ENCODE assay signal across 31 cellular contexts in genomic region chr12:7146906-7147305, GRCh38. TPM values are rescaled to one million over a fixed set of nuclear protein-coding genes. Genes with fewer than 3 reads are reported as not detected.
"Had no signal": no experiment of that assay in that cellular context is flagged by ENCODE, and none has a peak within 500 bp of the region (broad histone marks: within the 10 kb centered on the region; RNA-seq: fewer than 3 reads in every experiment).

No MANE protein-coding gene starts in this region.

- H3K4me1 ChIP-seq: SJCRH30 had no signal

- H3K4me3 ChIP-seq: K562, SJCRH30, SK-N-MC had no signal

- DNase-seq: activated CD4-positive, alpha-beta T cell treated with anti-CD3 and anti-CD28 coated beads for 36 hours; activated CD4-positive, alpha-beta T cell treated with anti-CD3 and anti-CD28 coated beads, Interleukin-2, amount 10 ng/mL, durations not matched to agents 7 days and 5 days; activated CD4-positive, alpha-beta T cell treated with anti-CD3 and anti-CD28 coated beads, Interleukin-2, amount 50 U/mL, for 48 hours; activated CD8-positive, alpha-beta T cell treated with anti-CD3 and anti-CD28 coated beads, Interleukin-2, amount 10 ng/mL, durations not matched to agents 7 days and 5 days; activated effector memory CD4-positive, alpha-beta T cell treated with Interleukin-2 at 50 U/mL for 16 hours; activated naive CD4-positive, alpha-beta T cell treated with anti-CD3 and anti-CD28 coated beads, Interleukin-2, amount 10 ng/mL, durations not matched to agents 7 days and 5 days; activated naive CD8-positive, alpha-beta T cell treated with anti-CD3 and anti-CD28 coated beads, Interleukin-2, amount 50 U/mL, for 24 hours; activated T-cell treated with anti-CD3 and anti-CD28 coated beads, Interleukin-2, amount 50 U/mL, for 48 hours; anterior cingulate cortex; caudate nucleus; NCI-H1092 treated with DMSO at 0.1 percent for 48 hours; NCI-H1417 treated with DMSO at 0.1 percent for 48 hours; NCI-H187 treated with DMSO at 0.1 percent for 48 hours; NCI-H2081 treated with DMSO at 0.1 percent for 48 hours; NCI-H226; NCI-H524 treated with DMSO at 0.1 percent for 48 hours; SHP77; SJCRH30 had no signal

- H3K4me1 Mint-ChIP-seq: activated CD4-positive, alpha-beta T cell treated with anti-CD3 and anti-CD28 coated beads for 36 hours; activated naive CD8-positive, alpha-beta T cell treated with anti-CD3 and anti-CD28 coated beads, Interleukin-2, amount 50 U/mL, for 24 hours; brain had no signal

- FAIRE-seq: bronchial epithelial cell, K562, TTC549 had no signal

- H3K9me3 ChIP-seq: SJCRH30 had no signal

- H3K27me3 Mint-ChIP-seq: activated CD4-positive, alpha-beta T cell treated with anti-CD3 and anti-CD28 coated beads for 36 hours; activated CD4-positive, alpha-beta T cell treated with anti-CD3 and anti-CD28 coated beads, Interleukin-2, amount 10 ng/mL, durations not matched to agents 7 days and 5 days; activated naive CD4-positive, alpha-beta T cell treated with anti-CD3 and anti-CD28 coated beads, Interleukin-2, amount 10 ng/mL, durations not matched to agents 7 days and 5 days; activated naive CD8-positive, alpha-beta T cell; activated naive CD8-positive, alpha-beta T cell treated with anti-CD3 and anti-CD28 coated beads, Interleukin-2, amount 50 U/mL, for 24 hours; brain had no signal

- H3K9me3 Mint-ChIP-seq: activated CD4-positive, alpha-beta T cell treated with anti-CD3 and anti-CD28 coated beads, Interleukin-2, amount 10 ng/mL, durations not matched to agents 7 days and 5 days; activated naive CD4-positive, alpha-beta T cell treated with anti-CD3 and anti-CD28 coated beads, Interleukin-2, amount 10 ng/mL, durations not matched to agents 7 days and 5 days; activated naive CD8-positive, alpha-beta T cell treated with anti-CD3 and anti-CD28 coated beads, Interleukin-2, amount 50 U/mL, for 24 hours; brain; T-helper 1 cell treated with Interleukin-12 subunit alpha and Interleukin-12 subunit beta and Interleukin-4 antibody, amounts not matched to agents 30 μg/mL and 1 μg/mL, for 36 hours; T-helper 2 cell treated with Interferon-gamma antibody and Interleukin-4, amounts not matched to agents 5 μg/mL and 100 μg/mL, for 36 hours had no signal

- H3K27ac ChIP-seq: SJCRH30, SK-N-MC had no signal

- H3K4me3 Mint-ChIP-seq: activated CD4-positive, alpha-beta T cell treated with anti-CD3 and anti-CD28 coated beads for 36 hours; activated CD4-positive, alpha-beta T cell treated with anti-CD3 and anti-CD28 coated beads, Interleukin-2, amount 10 ng/mL, durations not matched to agents 7 days and 5 days; activated CD8-positive, alpha-beta T cell treated with anti-CD3 and anti-CD28 coated beads, Interleukin-2, amount 10 ng/mL, durations not matched to agents 7 days and 5 days; activated naive CD4-positive, alpha-beta T cell treated with anti-CD3 and anti-CD28 coated beads, Interleukin-2, amount 10 ng/mL, durations not matched to agents 7 days and 5 days; activated naive CD8-positive, alpha-beta T cell; activated naive CD8-positive, alpha-beta T cell treated with anti-CD3 and anti-CD28 coated beads, Interleukin-2, amount 50 U/mL, for 24 hours; brain; T-helper 1 cell treated with Interleukin-12 subunit alpha and Interleukin-12 subunit beta and Interleukin-4 antibody, amounts not matched to agents 30 μg/mL and 1 μg/mL, for 36 hours; T-helper 2 cell treated with Interferon-gamma antibody and Interleukin-4, amounts not matched to agents 5 μg/mL and 100 μg/mL, for 36 hours had no signal

- H3K27me3 ChIP-seq: SJCRH30 had no signal

- ATAC-seq: activated CD4-positive, alpha-beta T cell treated with anti-CD3 and anti-CD28 coated beads for 36 hours; activated CD4-positive, CD25-positive, alpha-beta regulatory T cell treated with anti-CD3 and anti-CD28 coated beads, Interleukin-2, amount 50 U/mL, for 24 hours; activated CD8-positive, alpha-beta T cell treated with anti-CD3 and anti-CD28 coated beads, Interleukin-2, amount 10 ng/mL, durations not matched to agents 7 days and 5 days; activated naive CD8-positive, alpha-beta T cell treated with anti-CD3 and anti-CD28 coated beads, Interleukin-2, amount 50 U/mL, for 24 hours; K562; Panc1 had no signal

- H3K27ac Mint-ChIP-seq: activated CD4-positive, alpha-beta T cell treated with anti-CD3 and anti-CD28 coated beads for 36 hours; activated CD4-positive, alpha-beta T cell treated with anti-CD3 and anti-CD28 coated beads, Interleukin-2, amount 10 ng/mL, durations not matched to agents 7 days and 5 days; activated naive CD4-positive, alpha-beta T cell treated with anti-CD3 and anti-CD28 coated beads, Interleukin-2, amount 10 ng/mL, durations not matched to agents 7 days and 5 days; activated naive CD8-positive, alpha-beta T cell; activated naive CD8-positive, alpha-beta T cell treated with anti-CD3 and anti-CD28 coated beads, Interleukin-2, amount 50 U/mL, for 24 hours; brain; T-helper 1 cell treated with Interleukin-12 subunit alpha and Interleukin-12 subunit beta and Interleukin-4 antibody, amounts not matched to agents 30 μg/mL and 1 μg/mL, for 36 hours; T-helper 2 cell treated with Interferon-gamma antibody and Interleukin-4, amounts not matched to agents 5 μg/mL and 100 μg/mL, for 36 hours had no signal

- H3K36me3 ChIP-seq: SJCRH30 had no signal

RNA-seq across cellular contexts. Expression of gene RBP5, which starts 18.2 kb away (rescaled TPM):
- total RNA-seq: activated CD4-positive, alpha-beta T cell treated with anti-CD3 and anti-CD28 coated beads for 36 hours; bronchial epithelial cell; M059J; NCI-H460; RPMI7951; SJCRH30 had no signal
